Comparison of ENCODE assay signal across 28 cellular contexts in the genomic region with DNA sequence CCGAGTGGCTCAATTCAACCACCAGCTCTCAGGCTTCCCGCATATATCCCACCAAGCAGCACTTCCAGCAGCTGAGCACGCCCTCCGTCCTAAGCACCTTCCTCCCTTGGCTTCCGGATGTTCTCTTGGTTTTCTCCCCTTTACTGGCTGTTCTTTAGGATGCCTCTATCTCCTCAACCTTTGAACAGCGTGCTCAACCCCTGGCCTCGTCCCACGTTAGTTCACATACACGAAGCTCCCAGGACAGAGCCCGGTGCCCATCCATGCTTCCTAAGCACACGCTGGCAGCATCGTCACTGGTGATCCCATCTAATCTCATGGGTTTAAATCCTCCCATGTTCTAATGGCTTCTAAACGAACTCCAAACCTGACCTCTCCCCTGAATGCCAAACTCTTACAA. TPM values are rescaled to one million over a fixed set of nuclear protein-coding genes. Genes with fewer than 3 reads are reported as not detected.
"Had no signal": no experiment of that assay in that cellular context is flagged by ENCODE, and none has a peak within 500 bp of the region (broad histone marks: within the 10 kb centered on the region; RNA-seq: fewer than 3 reads in every experiment).

No MANE protein-coding gene starts in this region.

- H3K36me3 ChIP-seq: adrenal gland, Peyer's patch, SJCRH30 had no signal

- H3K4me2 ChIP-seq: KMS-11, SK-N-SH had no signal

- H3K27ac Mint-ChIP-seq: activated CD4-positive, alpha-beta memory T cell treated with anti-CD3 and anti-CD28 coated beads, Interleukin-2, amount 10 ng/mL, durations not matched to agents 7 days and 5 days; activated naive CD4-positive, alpha-beta T cell treated with anti-CD3 and anti-CD28 coated beads, Interleukin-2, amount 10 ng/mL, durations not matched to agents 7 days and 5 days; activated naive CD8-positive, alpha-beta T cell treated with anti-CD3 and anti-CD28 coated beads, Interleukin-2, amount 10 ng/mL, durations not matched to agents 7 days and 5 days; activated T-helper 17 cell treated with anti-CD3 and anti-CD28 coated beads, Interleukin-2, amount 50 U/mL, for 72 hours had no signal

- ATAC-seq: activated T-helper 17 cell treated with anti-CD3 and anti-CD28 coated beads, Interleukin-2, amount 50 U/mL, for 72 hours had no signal

- H3K4me3 ChIP-seq: adrenal gland, Peyer's patch, SJCRH30 had no signal

- H3K9ac ChIP-seq: KMS-11, SK-N-SH had no signal

- H3K9me3 ChIP-seq: adrenal gland, Peyer's patch, SJCRH30, SK-N-SH had no signal

- H3K36me3 Mint-ChIP-seq: activated naive CD4-positive, alpha-beta T cell treated with anti-CD3 and anti-CD28 coated beads, Interleukin-2, amount 10 ng/mL, durations not matched to agents 7 days and 5 days; activated naive CD8-positive, alpha-beta T cell treated with anti-CD3 and anti-CD28 coated beads, Interleukin-2, amount 10 ng/mL, durations not matched to agents 7 days and 5 days had no signal

- H3K27ac ChIP-seq: adrenal gland, KMS-11, Peyer's patch, RWPE1, SJCRH30, VCaP had no signal

- H3K9me3 Mint-ChIP-seq: activated CD4-positive, alpha-beta memory T cell treated with anti-CD3 and anti-CD28 coated beads, Interleukin-2, amount 10 ng/mL, durations not matched to agents 7 days and 5 days; activated naive CD4-positive, alpha-beta T cell treated with anti-CD3 and anti-CD28 coated beads, Interleukin-2, amount 10 ng/mL, durations not matched to agents 7 days and 5 days; activated naive CD8-positive, alpha-beta T cell treated with anti-CD3 and anti-CD28 coated beads, Interleukin-2, amount 10 ng/mL, durations not matched to agents 7 days and 5 days; activated T-helper 17 cell treated with anti-CD3 and anti-CD28 coated beads, Interleukin-2, amount 50 U/mL, for 72 hours had no signal

- H3K4me3 Mint-ChIP-seq: activated CD4-positive, alpha-beta memory T cell treated with anti-CD3 and anti-CD28 coated beads, Interleukin-2, amount 10 ng/mL, durations not matched to agents 7 days and 5 days; activated naive CD4-positive, alpha-beta T cell treated with anti-CD3 and anti-CD28 coated beads, Interleukin-2, amount 10 ng/mL, durations not matched to agents 7 days and 5 days; activated naive CD8-positive, alpha-beta T cell treated with anti-CD3 and anti-CD28 coated beads, Interleukin-2, amount 10 ng/mL, durations not matched to agents 7 days and 5 days; activated T-helper 17 cell treated with anti-CD3 and anti-CD28 coated beads, Interleukin-2, amount 50 U/mL, for 72 hours had no signal

- H3K4me1 Mint-ChIP-seq: activated T-helper 17 cell treated with anti-CD3 and anti-CD28 coated beads, Interleukin-2, amount 50 U/mL, for 72 hours had no signal

- DNase-seq: activated CD4-positive, alpha-beta memory T cell treated with anti-CD3 and anti-CD28 coated beads, Interleukin-2, amount 10 ng/mL, durations not matched to agents 7 days and 5 days; activated CD4-positive, alpha-beta T cell treated with anti-CD3 and anti-CD28 coated beads, Interleukin-2, amount 50 U/mL, for 1 hour; activated CD4-positive, CD25-positive, alpha-beta regulatory T cell; activated gamma-delta T cell; activated naive CD4-positive, alpha-beta T cell treated with anti-CD3 and anti-CD28 coated beads, Interleukin-2, amount 10 ng/mL, durations not matched to agents 7 days and 5 days; activated naive CD8-positive, alpha-beta T cell treated with anti-CD3 and anti-CD28 coated beads, Interleukin-2, amount 10 ng/mL, durations not matched to agents 7 days and 5 days; activated T-cell treated with anti-CD3 and anti-CD28 coated beads for 4 hours; activated T-cell treated with anti-CD3 and anti-CD28 coated beads, Interleukin-2, amount 50 U/mL, for 48 hours; adrenal gland; anterior cingulate cortex; NCI-H1092; NCI-H1417; NCI-H1930; NCI-H2171; NCI-H2227 treated with DMSO at 0.1 percent for 48 hours; NCI-H446 treated with DMSO at 0.1 percent for 48 hours; NCI-H524 treated with DMSO at 0.1 percent for 48 hours; NCI-H748 treated with DMSO at 0.1 percent for 48 hours; Peyer's patch; Right ventricle myocardium superior; SJCRH30; SK-N-SH; T-helper 1 cell had no signal

RNA-seq across cellular contexts. Expression of a gene that starts 3.7 kb away (rescaled TPM):
- total RNA-seq: MCF 10A, SJCRH30 had no signal
